In the genomic region with DNA sequence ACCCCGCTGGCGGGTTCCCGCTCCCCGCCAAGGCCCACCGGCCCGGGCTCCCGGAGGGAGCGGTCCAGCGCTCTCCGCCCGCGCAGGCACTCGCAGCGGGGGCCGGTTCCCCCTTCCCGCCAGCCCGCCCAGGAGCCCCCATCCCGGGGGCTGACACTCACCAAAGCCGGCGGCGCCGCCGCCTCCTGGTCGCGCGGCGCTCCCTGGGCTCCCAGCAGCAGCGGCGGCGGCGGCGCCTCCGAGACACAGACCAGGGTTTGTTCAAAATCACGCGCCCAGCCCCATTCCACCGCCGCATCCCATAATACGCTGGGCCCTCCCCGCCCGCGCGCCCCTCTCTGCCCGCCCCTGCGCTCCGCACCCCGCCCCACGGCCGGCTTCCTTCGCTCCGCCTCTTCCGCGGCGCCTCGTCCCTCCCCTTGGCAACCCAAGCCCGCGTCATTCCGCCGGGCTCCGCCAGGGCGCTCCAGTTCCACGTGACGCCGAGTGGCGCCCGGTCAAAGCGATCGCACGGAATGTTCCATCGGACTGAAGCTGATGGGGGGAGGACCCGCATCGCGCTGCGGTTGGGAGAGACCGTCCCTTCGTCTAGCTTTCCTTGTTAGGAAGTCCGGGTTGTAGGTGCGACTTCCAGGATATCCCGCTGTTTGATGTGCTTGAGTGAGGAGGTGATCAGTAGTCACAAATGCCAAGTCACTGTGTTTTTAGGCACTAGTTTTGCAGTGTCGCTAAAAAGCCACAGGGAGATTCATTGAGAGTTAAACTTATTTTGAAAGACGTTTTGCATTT, we compare ENCODE assay signal across 1 cellular context.
TF ChIP-seq lines count a peak whose summit lies in the region.

No MANE protein-coding gene starts in this region.

TF ChIP-seq in K562, 482 proteins besides CTCF, POLR2A, EP300 and RAD21 (continued from another document and continues in another):
- TF ChIP-seq, protein P1, sequence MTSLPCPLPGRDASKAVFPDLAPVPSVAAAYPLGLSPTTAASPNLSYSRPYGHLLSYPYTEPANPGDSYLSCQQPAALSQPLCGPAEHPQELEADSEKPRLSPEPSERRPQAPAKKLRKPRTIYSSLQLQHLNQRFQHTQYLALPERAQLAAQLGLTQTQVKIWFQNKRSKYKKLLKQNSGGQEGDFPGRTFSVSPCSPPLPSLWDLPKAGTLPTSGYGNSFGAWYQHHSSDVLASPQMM (CRISPR knock-in tag; IDR thresholded peaks at IDR 0.05), result no peak
- no peak for TF ChIP-seq ILK (tag; IDR thresholded peaks at IDR 0.05; ENCODE audit: borderline replicate concordance, low read depth)
- TF ChIP-seq PATZ1 (CRISPR knock-in tag; IDR thresholded peaks at IDR 0.05; ENCODE audit: borderline replicate concordance), result no peak
- TF ChIP-seq SP1 (CRISPR knock-in tag; IDR thresholded peaks at IDR 0.05), result peak; percentile 97
- TF ChIP-seq PRDM10 (IDR thresholded peaks at IDR 0.05; ENCODE audit: partially characterized antibody), result peak; percentile 99
- TF ChIP-seq THRB (CRISPR knock-in tag; conservative IDR thresholded peaks at IDR 0.05), result no peak
- TF ChIP-seq ESRRA (IDR thresholded peaks at IDR 0.05; ENCODE audit: borderline replicate concordance, low read depth), result peak; percentile 93; the same call in 1 of the 2 replicates
- no peak; the same call in 1 of the 2 replicates for TF ChIP-seq ZBTB7A (IDR thresholded peaks at IDR 0.05; ENCODE audit: borderline replicate concordance, control insufficient read depth, low read depth, low read length)
- peak; percentile 81 for TF ChIP-seq DPF2 (IDR thresholded peaks at IDR 0.05)
- peak; percentile 85 for TF ChIP-seq GABPB1 (CRISPR knock-in tag; IDR thresholded peaks at IDR 0.05)
- TF ChIP-seq, protein P2, sequence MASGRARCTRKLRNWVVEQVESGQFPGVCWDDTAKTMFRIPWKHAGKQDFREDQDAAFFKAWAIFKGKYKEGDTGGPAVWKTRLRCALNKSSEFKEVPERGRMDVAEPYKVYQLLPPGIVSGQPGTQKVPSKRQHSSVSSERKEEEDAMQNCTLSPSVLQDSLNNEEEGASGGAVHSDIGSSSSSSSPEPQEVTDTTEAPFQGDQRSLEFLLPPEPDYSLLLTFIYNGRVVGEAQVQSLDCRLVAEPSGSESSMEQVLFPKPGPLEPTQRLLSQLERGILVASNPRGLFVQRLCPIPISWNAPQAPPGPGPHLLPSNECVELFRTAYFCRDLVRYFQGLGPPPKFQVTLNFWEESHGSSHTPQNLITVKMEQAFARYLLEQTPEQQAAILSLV (tag; IDR thresholded peaks at IDR 0.05), result no peak
- TF ChIP-seq THRAP3 (IDR thresholded peaks at IDR 0.05; ENCODE audit: borderline replicate concordance), result no peak
- no peak for TF ChIP-seq TAF15 (IDR thresholded peaks at IDR 0.05; ENCODE audit: low read depth, low read length)
- TF ChIP-seq, protein P3, sequence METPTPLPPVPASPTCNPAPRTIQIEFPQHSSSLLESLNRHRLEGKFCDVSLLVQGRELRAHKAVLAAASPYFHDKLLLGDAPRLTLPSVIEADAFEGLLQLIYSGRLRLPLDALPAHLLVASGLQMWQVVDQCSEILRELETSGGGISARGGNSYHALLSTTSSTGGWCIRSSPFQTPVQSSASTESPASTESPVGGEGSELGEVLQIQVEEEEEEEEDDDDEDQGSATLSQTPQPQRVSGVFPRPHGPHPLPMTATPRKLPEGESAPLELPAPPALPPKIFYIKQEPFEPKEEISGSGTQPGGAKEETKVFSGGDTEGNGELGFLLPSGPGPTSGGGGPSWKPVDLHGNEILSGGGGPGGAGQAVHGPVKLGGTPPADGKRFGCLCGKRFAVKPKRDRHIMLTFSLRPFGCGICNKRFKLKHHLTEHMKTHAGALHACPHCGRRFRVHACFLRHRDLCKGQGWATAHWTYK (CRISPR knock-in tag; IDR thresholded peaks at IDR 0.05), result no peak
- TF ChIP-seq RNF2 (IDR thresholded peaks at IDR 0.05), result peak; percentile 85
- TF ChIP-seq, protein P4, sequence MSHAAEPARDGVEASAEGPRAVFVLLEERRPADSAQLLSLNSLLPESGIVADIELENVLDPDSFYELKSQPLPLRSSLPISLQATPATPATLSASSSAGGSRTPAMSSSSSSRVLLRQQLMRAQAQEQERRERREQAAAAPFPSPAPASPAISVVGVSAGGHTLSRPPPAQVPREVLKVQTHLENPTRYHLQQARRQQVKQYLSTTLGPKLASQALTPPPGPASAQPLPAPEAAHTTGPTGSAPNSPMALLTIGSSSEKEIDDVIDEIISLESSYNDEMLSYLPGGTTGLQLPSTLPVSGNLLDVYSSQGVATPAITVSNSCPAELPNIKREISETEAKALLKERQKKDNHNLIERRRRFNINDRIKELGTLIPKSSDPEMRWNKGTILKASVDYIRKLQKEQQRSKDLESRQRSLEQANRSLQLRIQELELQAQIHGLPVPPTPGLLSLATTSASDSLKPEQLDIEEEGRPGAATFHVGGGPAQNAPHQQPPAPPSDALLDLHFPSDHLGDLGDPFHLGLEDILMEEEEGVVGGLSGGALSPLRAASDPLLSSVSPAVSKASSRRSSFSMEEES (CRISPR knock-in tag; IDR thresholded peaks at IDR 0.05), result peak; percentile 64
- no peak for TF ChIP-seq ZNF239 (CRISPR knock-in tag; IDR thresholded peaks at IDR 0.05)
- TF ChIP-seq, protein P5, sequence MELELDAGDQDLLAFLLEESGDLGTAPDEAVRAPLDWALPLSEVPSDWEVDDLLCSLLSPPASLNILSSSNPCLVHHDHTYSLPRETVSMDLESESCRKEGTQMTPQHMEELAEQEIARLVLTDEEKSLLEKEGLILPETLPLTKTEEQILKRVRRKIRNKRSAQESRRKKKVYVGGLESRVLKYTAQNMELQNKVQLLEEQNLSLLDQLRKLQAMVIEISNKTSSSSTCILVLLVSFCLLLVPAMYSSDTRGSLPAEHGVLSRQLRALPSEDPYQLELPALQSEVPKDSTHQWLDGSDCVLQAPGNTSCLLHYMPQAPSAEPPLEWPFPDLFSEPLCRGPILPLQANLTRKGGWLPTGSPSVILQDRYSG (tag; conservative IDR thresholded peaks at IDR 0.05; ENCODE audit: low read depth), result no peak
- TF ChIP-seq ZNF699 (CRISPR knock-in tag; IDR thresholded peaks at IDR 0.05; ENCODE audit: insufficient replicate concordance), result no peak
- no peak for TF ChIP-seq ZBTB49 (CRISPR knock-in tag; IDR thresholded peaks at IDR 0.05; ENCODE audit: borderline replicate concordance)
- peak; percentile 94; the same call in 1 of the 2 replicates for TF ChIP-seq CTBP1 (IDR thresholded peaks at IDR 0.05; ENCODE audit: borderline replicate concordance)
- TF ChIP-seq POU5F1 (IDR thresholded peaks at IDR 0.05; ENCODE audit: borderline replicate concordance, low read depth, low read length, partially characterized antibody), result no peak
- TF ChIP-seq ZKSCAN1 (IDR thresholded peaks at IDR 0.05; ENCODE audit: low read depth, low read length), result peak; percentile 51; the same call in 1 of the 2 replicates
- TF ChIP-seq, protein P6, sequence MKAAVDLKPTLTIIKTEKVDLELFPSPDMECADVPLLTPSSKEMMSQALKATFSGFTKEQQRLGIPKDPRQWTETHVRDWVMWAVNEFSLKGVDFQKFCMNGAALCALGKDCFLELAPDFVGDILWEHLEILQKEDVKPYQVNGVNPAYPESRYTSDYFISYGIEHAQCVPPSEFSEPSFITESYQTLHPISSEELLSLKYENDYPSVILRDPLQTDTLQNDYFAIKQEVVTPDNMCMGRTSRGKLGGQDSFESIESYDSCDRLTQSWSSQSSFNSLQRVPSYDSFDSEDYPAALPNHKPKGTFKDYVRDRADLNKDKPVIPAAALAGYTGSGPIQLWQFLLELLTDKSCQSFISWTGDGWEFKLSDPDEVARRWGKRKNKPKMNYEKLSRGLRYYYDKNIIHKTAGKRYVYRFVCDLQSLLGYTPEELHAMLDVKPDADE (conservative IDR thresholded peaks at IDR 0.05; ENCODE audit: control insufficient read depth, low read depth, low read length), result no peak
- no peak for TF ChIP-seq RBM14 (IDR thresholded peaks at IDR 0.05; ENCODE audit: borderline replicate concordance, insufficient read depth, low read depth, low read length)
- TF ChIP-seq, protein P7, sequence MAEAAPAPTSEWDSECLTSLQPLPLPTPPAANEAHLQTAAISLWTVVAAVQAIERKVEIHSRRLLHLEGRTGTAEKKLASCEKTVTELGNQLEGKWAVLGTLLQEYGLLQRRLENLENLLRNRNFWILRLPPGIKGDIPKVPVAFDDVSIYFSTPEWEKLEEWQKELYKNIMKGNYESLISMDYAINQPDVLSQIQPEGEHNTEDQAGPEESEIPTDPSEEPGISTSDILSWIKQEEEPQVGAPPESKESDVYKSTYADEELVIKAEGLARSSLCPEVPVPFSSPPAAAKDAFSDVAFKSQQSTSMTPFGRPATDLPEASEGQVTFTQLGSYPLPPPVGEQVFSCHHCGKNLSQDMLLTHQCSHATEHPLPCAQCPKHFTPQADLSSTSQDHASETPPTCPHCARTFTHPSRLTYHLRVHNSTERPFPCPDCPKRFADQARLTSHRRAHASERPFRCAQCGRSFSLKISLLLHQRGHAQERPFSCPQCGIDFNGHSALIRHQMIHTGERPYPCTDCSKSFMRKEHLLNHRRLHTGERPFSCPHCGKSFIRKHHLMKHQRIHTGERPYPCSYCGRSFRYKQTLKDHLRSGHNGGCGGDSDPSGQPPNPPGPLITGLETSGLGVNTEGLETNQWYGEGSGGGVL (CRISPR knock-in tag; IDR thresholded peaks at IDR 0.05), result no peak
- no peak for TF ChIP-seq CHCHD3 (CRISPR knock-in tag; IDR thresholded peaks at IDR 0.05)
